Comparison of ENCODE assay signal across 1 cellular context in genomic region chr17:29148790-29149430, GRCh38.
A peak's percentile ranks its signal among the peaks of the same experiment; 100 is the strongest.
TF ChIP-seq lines count a peak whose summit lies in the region.

No MANE protein-coding gene starts in this region.

TF ChIP-seq in HepG2, 621 proteins besides CTCF, POLR2A, EP300 and RAD21 (continued from another document and continues in another):
- TF ChIP-seq ZIK1 (CRISPR knock-in tag; IDR thresholded peaks at IDR 0.05; ENCODE audit: borderline replicate concordance, low read depth) = 0 out of 2 replicates have a peak, but pooled peaks have one; percentile 52
- no peak for TF ChIP-seq ZNF17 (CRISPR knock-in tag; IDR thresholded peaks at IDR 0.05)
- TF ChIP-seq RCOR2 (CRISPR knock-in tag; IDR thresholded peaks at IDR 0.05) = peak; percentile 53; the same call in 1 of the 2 replicates
- no peak for TF ChIP-seq ZNF660 (CRISPR knock-in tag; IDR thresholded peaks at IDR 0.05; ENCODE audit: borderline replicate concordance, low read depth)
- no peak for TF ChIP-seq PAX8 (CRISPR knock-in tag; IDR thresholded peaks at IDR 0.05; ENCODE audit: borderline replicate concordance)
- peak; percentile 86; the same call in 1 of the 2 replicates for TF ChIP-seq ZMYM4 (CRISPR knock-in tag; IDR thresholded peaks at IDR 0.05)
- TF ChIP-seq PRDM4 (CRISPR knock-in tag; IDR thresholded peaks at IDR 0.05; ENCODE audit: borderline replicate concordance) = no peak
- TF ChIP-seq SNAPC4 (CRISPR knock-in tag; IDR thresholded peaks at IDR 0.05) = peak; percentile 29; the same call in 1 of the 2 replicates
- TF ChIP-seq GZF1 (CRISPR knock-in tag; IDR thresholded peaks at IDR 0.05) = no peak
- TF ChIP-seq ZFX (CRISPR knock-in tag; IDR thresholded peaks at IDR 0.05; ENCODE audit: low read depth) = peak; percentile 74
- TF ChIP-seq XRCC5 (optimal IDR thresholded peaks at IDR 0.05; ENCODE audit: low read length) = peak; percentile 62
- no peak for TF ChIP-seq TEAD2 (CRISPR knock-in tag; IDR thresholded peaks at IDR 0.05)
- TF ChIP-seq PLSCR1 (CRISPR knock-in tag; IDR thresholded peaks at IDR 0.05; ENCODE audit: borderline replicate concordance) = no peak
- no peak for TF ChIP-seq HMG20B (CRISPR knock-in tag; conservative IDR thresholded peaks at IDR 0.05)
- no peak for TF ChIP-seq CAMTA2 (CRISPR knock-in tag; IDR thresholded peaks at IDR 0.05; ENCODE audit: borderline replicate concordance)
- TF ChIP-seq ZNF232 (CRISPR knock-in tag; IDR thresholded peaks at IDR 0.05; ENCODE audit: borderline replicate concordance) = no peak
- 0 out of 2 replicates have a peak, but pooled peaks have one; percentile 21 for TF ChIP-seq ZBTB43 (CRISPR knock-in tag; conservative IDR thresholded peaks at IDR 0.05)
- TF ChIP-seq TAF1 (CRISPR knock-in tag; IDR thresholded peaks at IDR 0.05) = no peak; the same call in 1 of the 2 replicates
- no peak for TF ChIP-seq ZNF652 (CRISPR knock-in tag; IDR thresholded peaks at IDR 0.05; ENCODE audit: borderline replicate concordance, low read depth)
- TF ChIP-seq ZNF703 (CRISPR knock-in tag; IDR thresholded peaks at IDR 0.05; ENCODE audit: borderline replicate concordance) = no peak
- TF ChIP-seq KIAA2018 (CRISPR knock-in tag; IDR thresholded peaks at IDR 0.05; ENCODE audit: borderline replicate concordance) = no peak
- TF ChIP-seq AHDC1 (CRISPR knock-in tag; IDR thresholded peaks at IDR 0.05; ENCODE audit: borderline replicate concordance) = no peak; the same call in 1 of the 2 replicates
- TF ChIP-seq ZNF3 (CRISPR knock-in tag; IDR thresholded peaks at IDR 0.05) = no peak
- no peak for TF ChIP-seq E2F5 (CRISPR knock-in tag; conservative IDR thresholded peaks at IDR 0.05)
- no peak for TF ChIP-seq ZNF235 (CRISPR knock-in tag; IDR thresholded peaks at IDR 0.05; ENCODE audit: borderline replicate concordance)
- no peak for TF ChIP-seq FOXA1 (IDR thresholded peaks at IDR 0.05)
- TF ChIP-seq FOXA1 (CRISPR knock-in tag; IDR thresholded peaks at IDR 0.05) = no peak
- no peak for TF ChIP-seq TCF7 (IDR thresholded peaks at IDR 0.05; ENCODE audit: low read depth)
